In genomic region chr6:37693546-37694250, GRCh38 we compare ENCODE assay signal across 1 cellular context.
TF ChIP-seq lines count a peak whose summit lies in the region.

No MANE protein-coding gene starts in this region.

TF ChIP-seq in H1, 55 proteins besides CTCF, POLR2A, EP300 and RAD21 (continued from another document):
- TF ChIP-seq POU5F1 (IDR thresholded peaks at IDR 0.05; ENCODE audit: low read depth, low read length): no peak
- no peak for TF ChIP-seq ASH2L (IDR thresholded peaks at IDR 0.05; ENCODE audit: low read length)
- TF ChIP-seq SP4 (IDR thresholded peaks at IDR 0.05; ENCODE audit: low read length): no peak
- no peak for TF ChIP-seq TAF1 (IDR thresholded peaks at IDR 0.05; ENCODE audit: low read depth, low read length)
- no peak for TF ChIP-seq SP1 (IDR thresholded peaks at IDR 0.05; ENCODE audit: low read depth, low read length)
- TF ChIP-seq FOSL1 (IDR thresholded peaks at IDR 0.05; ENCODE audit: insufficient read depth, low read depth, low read length): no peak
- TF ChIP-seq JUND (IDR thresholded peaks at IDR 0.05; ENCODE audit: low read length): no peak
- no peak for TF ChIP-seq GTF2F1 (IDR thresholded peaks at IDR 0.05; ENCODE audit: borderline replicate concordance, low read depth, low read length)
- TF ChIP-seq BACH1 (IDR thresholded peaks at IDR 0.05; ENCODE audit: low read length): no peak
- no peak for TF ChIP-seq RNF2 (IDR thresholded peaks at IDR 0.05; ENCODE audit: borderline replicate concordance, low read depth, low read length, missing control alignments, poor library complexity, severe bottlenecking)
- TF ChIP-seq POLR2AphosphoS5 (IDR thresholded peaks at IDR 0.05; ENCODE audit: low read depth, low read length): no peak
